In genomic region chr6:41073203-41073967, GRCh38 we compare ENCODE assay signal across 8 cellular contexts. TPM values are rescaled to one million over a fixed set of nuclear protein-coding genes. Genes with fewer than 3 reads are reported as not detected.
A peak's percentile ranks its signal among the peaks of the same experiment; 100 is the strongest.
DNase-seq lines count a peak whose midpoint lies in the region; ATAC-seq and TF ChIP-seq lines count a peak whose summit lies in the region.

No MANE protein-coding gene starts in this region.

- H3K4me1 Mint-ChIP-seq in stimulated activated naive CD8-positive, alpha-beta T cell treated with anti-CD3 and anti-CD28 coated beads, Interleukin-15, Interleukin-2, amounts not matched to agents 100 ng/mL and 50 ng/mL, for 24 hours (ENCODE audit: low read depth): peaks cover 63% of the 10 kb centered on the region

- H3F3A ChIP-seq in neural cell (ENCODE audit: insufficient read depth, low read length, poor library complexity, severe bottlenecking): peaks cover 4% of the 10 kb centered on the region

- no peaks in the 10 kb centered on the region for H3K9me2 ChIP-seq in neural cell (ENCODE audit: insufficient read depth, low read length)

- peak overlapping the region; percentile 100 for H3K27ac ChIP-seq in RWPE1
- H3K27ac ChIP-seq in neural cell (ENCODE audit: low read length): peak overlapping the region; percentile 95

- H3K9me3 ChIP-seq in neural cell (ENCODE audit: low read length): no peaks in the 10 kb centered on the region

- peak; percentile 67 for TF ChIP-seq EP300 in neural cell (conservative IDR thresholded peaks at IDR 0.05; ENCODE audit: poor library complexity, severe bottlenecking)

- no peaks in the 10 kb centered on the region for H3K36me3 ChIP-seq in neural cell (ENCODE audit: insufficient read depth, low read length)

- DNase-seq in DMS79 (lab: John Stamatoyannopoulos, UW) (peak; percentile 52), Kasumi-1 (lab: John Stamatoyannopoulos, UW) (peak; percentile 73 to 79), RWPE1 (ENCODE audit: low spot score) (peak; percentile 81), fibroblast of the aortic adventitia (ENCODE audit: low read depth) (no peak)
- peak; percentile 72 for DNase-seq in activated effector memory CD4-positive, alpha-beta T cell treated with Interleukin-2 at 50 U/mL for 16 hours

- TF ChIP-seq RAD21 in neural cell (conservative IDR thresholded peaks at IDR 0.05): peak; percentile 60

- no peaks in the 10 kb centered on the region for H3K27me3 Mint-ChIP-seq in stimulated activated naive CD8-positive, alpha-beta T cell treated with anti-CD3 and anti-CD28 coated beads, Interleukin-15, Interleukin-2, amounts not matched to agents 100 ng/mL and 50 ng/mL, for 24 hours

- peaks cover 48% of the 10 kb centered on the region for H3K36me3 Mint-ChIP-seq in stimulated activated naive CD8-positive, alpha-beta T cell treated with anti-CD3 and anti-CD28 coated beads, Interleukin-15, Interleukin-2, amounts not matched to agents 100 ng/mL and 50 ng/mL, for 24 hours (ENCODE audit: low read depth)

- POLR2A ChIA-PET in RWPE1 (lab: Yijun Ruan, JAX; ENCODE audit: low non-redundant PET): interaction anchor here (1.1 kb wide), 1 partner anchor 28 kb away, joined by 4 read pairs; no protein-coding TSS in a partner anchor

- peaks cover 45% of the 10 kb centered on the region for H3K79me2 ChIP-seq in neural cell (replicated peaks; ENCODE audit: insufficient read depth, low read length)

- H3K4me2 ChIP-seq in neural cell (ENCODE audit: low read length): peak overlapping the region; percentile 92

- H3K4me3 ChIP-seq in fibroblast of the aortic adventitia (ENCODE audit: low read depth, low read length) (peak overlapping the region; percentile 89), neural cell (ENCODE audit: low read length) (peak overlapping the region; percentile 89)

- H3K27ac Mint-ChIP-seq in stimulated activated naive CD8-positive, alpha-beta T cell treated with anti-CD3 and anti-CD28 coated beads, Interleukin-15, Interleukin-2, amounts not matched to agents 100 ng/mL and 50 ng/mL, for 24 hours: peak overlapping the region; percentile 89

- peak overlapping the region; percentile 93 for H3K4me3 Mint-ChIP-seq in stimulated activated naive CD8-positive, alpha-beta T cell treated with anti-CD3 and anti-CD28 coated beads, Interleukin-15, Interleukin-2, amounts not matched to agents 100 ng/mL and 50 ng/mL, for 24 hours

- TF ChIP-seq CTCF in RWPE1 (conservative IDR thresholded peaks at IDR 0.05; ENCODE audit: low read depth) (peak; percentile 28; the same call in 1 of the 2 replicates), fibroblast of the aortic adventitia (IDR thresholded peaks at IDR 0.05; ENCODE audit: insufficient read depth, low read length) (peak; percentile 28), neural cell (IDR thresholded peaks at IDR 0.05; ENCODE audit: poor library complexity, severe bottlenecking) (peak; percentile 75)

- CTCF ChIA-PET in RWPE1 (lab: Yijun Ruan, JAX): no interaction called here

- no peaks in the 10 kb centered on the region for H4K20me1 ChIP-seq in neural cell (ENCODE audit: insufficient read depth)

- no peaks in the 10 kb centered on the region for H3K27me3 ChIP-seq in neural cell (ENCODE audit: insufficient read depth, low read depth, low read length)

- no peaks in the 10 kb centered on the region for H3K9me3 Mint-ChIP-seq in stimulated activated naive CD8-positive, alpha-beta T cell treated with anti-CD3 and anti-CD28 coated beads, Interleukin-15, Interleukin-2, amounts not matched to agents 100 ng/mL and 50 ng/mL, for 24 hours

- peak; percentile 40 for ATAC-seq in GM21723 (IDR thresholded peaks at IDR 0.05; ENCODE audit: unreplicated experiment)

- H2AFZ ChIP-seq in neural cell (ENCODE audit: low read depth, low read length): peak overlapping the region; percentile 62

- peak overlapping the region; percentile 98 for H3K9ac ChIP-seq in neural cell (ENCODE audit: low read length)

TF ChIP-seq in neural cell, 6 proteins besides CTCF, POLR2A, EP300 and RAD21:
- no peak for TF ChIP-seq EZH2 (IDR thresholded peaks at IDR 0.05; ENCODE audit: borderline replicate concordance, insufficient read depth, low read length, poor library complexity, severe bottlenecking)
- peak; percentile 43 for TF ChIP-seq TAF1 (IDR thresholded peaks at IDR 0.05; ENCODE audit: low read depth)
- peak; percentile 74 for TF ChIP-seq MXI1 (conservative IDR thresholded peaks at IDR 0.05; ENCODE audit: poor library complexity, severe bottlenecking)
- TF ChIP-seq REST (IDR thresholded peaks at IDR 0.05; ENCODE audit: borderline replicate concordance): no peak
- TF ChIP-seq POLR2AphosphoS5 (IDR thresholded peaks at IDR 0.05): peak; percentile 64
- TF ChIP-seq SMC3 (conservative IDR thresholded peaks at IDR 0.05; ENCODE audit: poor library complexity): peak; percentile 67

RNA-seq across cellular contexts. Expression of gene NFYA, which starts 0.6 kb away (rescaled TPM):
- total RNA-seq in fibroblast of the aortic adventitia (ENCODE audit: low replicate concordance): 6.3 and 14.2 TPM in 2 replicates
- 17.1 and 22.1 TPM in 2 replicates for polyA plus RNA-seq in neural cell
- 62.1 and 67.6 TPM in 2 replicates for polyA minus RNA-seq in neural cell

RNA-seq across cellular contexts. Expression of gene OARD1, which starts 1.2 kb away (rescaled TPM):
- total RNA-seq in fibroblast of the aortic adventitia (ENCODE audit: low replicate concordance): 4.6 and 10.8 TPM in 2 replicates
- 38.7 and 41.7 TPM in 2 replicates for polyA plus RNA-seq in neural cell
- polyA minus RNA-seq in neural cell: 24.3 and 28.2 TPM in 2 replicates

RNA-seq across cellular contexts. Expression of gene APOBEC2, which starts 20.4 kb away (rescaled TPM):
- 0.16 TPM in 1 of 2 replicates, not detected in the other for total RNA-seq in fibroblast of the aortic adventitia (ENCODE audit: low replicate concordance)
- polyA plus RNA-seq in neural cell: not detected in 2 replicates
- polyA minus RNA-seq in neural cell: not detected in 2 replicates

RNA-seq across cellular contexts. Expression of gene TSPO2, which starts 31.1 kb away (rescaled TPM):
- total RNA-seq in fibroblast of the aortic adventitia (ENCODE audit: low replicate concordance): not detected in 2 replicates
- not detected in 2 replicates for polyA plus RNA-seq in neural cell
- not detected in 2 replicates for polyA minus RNA-seq in neural cell

RNA-seq across cellular contexts. Expression of gene UNC5CL, which starts 34.4 kb away (rescaled TPM):
- 0.74 TPM in 1 of 2 replicates, not detected in the other for total RNA-seq in fibroblast of the aortic adventitia (ENCODE audit: low replicate concordance)
- polyA plus RNA-seq in neural cell: 1.0 and 2.6 TPM in 2 replicates
- polyA minus RNA-seq in neural cell: 0.69 and 0.73 TPM in 2 replicates
